20 cellular contexts compared by ENCODE assay signal in the genomic region with DNA sequence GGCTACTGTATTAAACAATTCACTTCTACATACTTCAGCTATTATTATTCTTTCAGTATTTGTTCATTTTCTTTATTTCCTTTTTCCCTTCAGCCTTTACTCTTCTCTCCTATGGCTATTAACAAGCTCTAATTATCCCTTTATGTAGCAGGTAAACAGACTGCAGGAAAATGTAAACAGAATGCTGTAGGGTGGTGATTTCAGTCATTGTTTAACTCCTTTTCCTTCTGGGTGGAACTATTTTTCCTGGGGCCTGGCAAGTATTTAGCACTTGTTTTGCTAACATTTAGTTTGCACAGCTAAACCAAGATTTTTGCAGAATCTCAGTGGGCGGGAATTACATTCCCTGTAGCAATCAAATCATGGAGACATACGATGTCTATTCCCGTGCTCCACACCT.
"Had no signal": no experiment of that assay in that cellular context is flagged by ENCODE, and none has a peak within 500 bp of the region (broad histone marks: within the 10 kb centered on the region; RNA-seq: fewer than 3 reads in every experiment).

No MANE protein-coding gene starts in this region.

- H3K4me3 ChIP-seq: heart left ventricle, suprapubic skin, transverse colon, uterus had no signal

- H3K27me3 Mint-ChIP-seq: activated CD4-positive, alpha-beta memory T cell treated with anti-CD3 and anti-CD28 coated beads, Interleukin-2, amount 10 ng/mL, durations not matched to agents 7 days and 5 days had no signal

- H3K36me3 ChIP-seq: heart left ventricle, suprapubic skin, transverse colon, uterus had no signal

- H3K4me3 Mint-ChIP-seq: activated CD4-positive, alpha-beta memory T cell treated with anti-CD3 and anti-CD28 coated beads, Interleukin-2, amount 10 ng/mL, durations not matched to agents 7 days and 5 days; brain; nephron progenitor cell; stimulated activated effector memory CD8-positive, alpha-beta T cell treated with anti-CD3 and anti-CD28 coated beads, Interleukin-12 subunit alpha, Interleukin-12 subunit beta, amount 100 ng/mL, for 72 hours; stimulated activated naive CD8-positive, alpha-beta T cell treated with anti-CD3 and anti-CD28 coated beads, Interleukin-15, amount 100 ng/mL, for 72 hours had no signal

- H3K9me3 ChIP-seq: heart left ventricle, suprapubic skin, transverse colon, uterus had no signal

- H3K27me3 ChIP-seq: heart left ventricle, suprapubic skin, transverse colon, uterus had no signal

- H3K27ac ChIP-seq: heart left ventricle, parathyroid adenoma, suprapubic skin, transverse colon, uterus had no signal

- ATAC-seq: activated naive CD4-positive, alpha-beta T cell treated with anti-CD3 and anti-CD28 coated beads, Interleukin-2, amount 50 U/mL, for 72 hours; heart left ventricle; left cardiac atrium; sciatic nerve; stimulated activated effector memory CD8-positive, alpha-beta T cell treated with anti-CD3 and anti-CD28 coated beads, Interleukin-12 subunit alpha, Interleukin-12 subunit beta, amount 100 ng/mL, for 72 hours; stimulated activated naive CD8-positive, alpha-beta T cell treated with anti-CD3 and anti-CD28 coated beads, Interleukin-15, amount 100 ng/mL, for 72 hours had no signal

- H2AFZ ChIP-seq: parathyroid adenoma had no signal

- H3K9me3 Mint-ChIP-seq: activated naive CD4-positive, alpha-beta T cell treated with anti-CD3 and anti-CD28 coated beads, Interleukin-2, amount 50 U/mL, for 72 hours; nephron progenitor cell; stimulated activated effector memory CD8-positive, alpha-beta T cell treated with anti-CD3 and anti-CD28 coated beads, Interleukin-12 subunit alpha, Interleukin-12 subunit beta, amount 100 ng/mL, for 72 hours; stimulated activated naive CD8-positive, alpha-beta T cell treated with anti-CD3 and anti-CD28 coated beads, Interleukin-15, amount 100 ng/mL, for 72 hours had no signal

- H3K9ac ChIP-seq: parathyroid adenoma had no signal

- H3K4me1 ChIP-seq: parathyroid adenoma, suprapubic skin, transverse colon, uterus had no signal

- H3K36me3 Mint-ChIP-seq: activated naive CD4-positive, alpha-beta T cell treated with anti-CD3 and anti-CD28 coated beads, Interleukin-2, amount 50 U/mL, for 72 hours; brain; stimulated activated effector memory CD8-positive, alpha-beta T cell treated with anti-CD3 and anti-CD28 coated beads, Interleukin-12 subunit alpha, Interleukin-12 subunit beta, amount 100 ng/mL, for 72 hours had no signal

- H3K27ac Mint-ChIP-seq: activated CD4-positive, alpha-beta memory T cell treated with anti-CD3 and anti-CD28 coated beads, Interleukin-2, amount 10 ng/mL, durations not matched to agents 7 days and 5 days; activated naive CD4-positive, alpha-beta T cell treated with anti-CD3 and anti-CD28 coated beads, Interleukin-2, amount 50 U/mL, for 72 hours; nephron progenitor cell; stimulated activated effector memory CD8-positive, alpha-beta T cell treated with anti-CD3 and anti-CD28 coated beads, Interleukin-12 subunit alpha, Interleukin-12 subunit beta, amount 100 ng/mL, for 72 hours; stimulated activated naive CD8-positive, alpha-beta T cell treated with anti-CD3 and anti-CD28 coated beads, Interleukin-15, amount 100 ng/mL, for 72 hours had no signal

- DNase-seq: activated CD4-positive, alpha-beta memory T cell treated with anti-CD3 and anti-CD28 coated beads, Interleukin-2, amount 10 ng/mL, durations not matched to agents 7 days and 5 days; activated CD4-positive, alpha-beta T cell treated with anti-CD3 and anti-CD28 coated beads for 48 hours; activated CD4-positive, CD25-positive, alpha-beta regulatory T cell; aorta; heart left ventricle; islet precursor cell; left cardiac atrium; nephron progenitor cell; small intestine; stimulated activated CD4-positive, alpha-beta T cell treated with anti-CD3 and anti-CD28 coated beads, Interleukin-2, amount 100 ng/mL, for 24 hours; stimulated activated naive CD8-positive, alpha-beta T cell treated with anti-CD3 and anti-CD28 coated beads, Interleukin-15, amount 100 ng/mL, for 72 hours; T1000; transverse colon; uterus had no signal

- H3K4me1 Mint-ChIP-seq: activated CD4-positive, alpha-beta memory T cell treated with anti-CD3 and anti-CD28 coated beads, Interleukin-2, amount 10 ng/mL, durations not matched to agents 7 days and 5 days; stimulated activated effector memory CD8-positive, alpha-beta T cell treated with anti-CD3 and anti-CD28 coated beads, Interleukin-12 subunit alpha, Interleukin-12 subunit beta, amount 100 ng/mL, for 72 hours; stimulated activated naive CD8-positive, alpha-beta T cell treated with anti-CD3 and anti-CD28 coated beads, Interleukin-15, amount 100 ng/mL, for 72 hours had no signal

- H3K79me2 ChIP-seq: parathyroid adenoma had no signal
